In the genomic region with DNA sequence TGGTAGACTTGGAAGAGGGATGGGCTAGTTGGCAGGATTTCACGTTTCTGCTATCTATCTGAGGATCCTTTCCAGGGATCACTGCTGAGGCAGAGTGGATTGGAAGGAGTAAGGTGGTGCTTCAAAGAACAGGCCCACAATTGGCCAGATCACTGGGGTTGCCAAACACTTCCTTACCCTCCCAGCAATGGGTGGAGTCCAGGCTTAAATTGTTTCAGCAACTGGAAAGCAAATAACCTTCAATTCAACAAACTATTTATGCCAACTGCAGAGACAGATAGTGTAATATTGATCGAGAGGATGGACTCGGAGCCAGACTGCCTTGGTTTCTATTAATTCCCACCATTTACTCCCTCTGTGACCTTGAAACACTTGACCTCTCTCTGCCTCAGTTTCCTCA, we compare ENCODE assay signal across 11 cellular contexts. TPM values are rescaled to one million over a fixed set of nuclear protein-coding genes. Genes with fewer than 3 reads are reported as not detected.
A peak's percentile ranks its signal among the peaks of the same experiment; 100 is the strongest.
DNase-seq lines count a peak whose midpoint lies in the region; ATAC-seq and TF ChIP-seq lines count a peak whose summit lies in the region.
"Had no signal": no experiment of that assay in that cellular context is flagged by ENCODE, and none has a peak within 500 bp of the region (broad histone marks: within the 10 kb centered on the region; RNA-seq: fewer than 3 reads in every experiment).

No MANE protein-coding gene starts in this region.

- DNase-seq in activated CD8-positive, alpha-beta memory T cell treated with anti-CD3 and anti-CD28 coated beads, Interleukin-2, amount 10 ng/mL, durations not matched to agents 7 days and 5 days: no peak
- no peak for DNase-seq in activated CD8-positive, alpha-beta memory T cell treated with anti-CD3 and anti-CD28 coated beads, Interleukin-2, amount 50 U/mL, for 4 hours
- DNase-seq in T-helper 2 cell treated with Interferon-gamma antibody and Interleukin-4, amounts not matched to agents 5 μg/mL and 100 μg/mL, for 36 hours (ENCODE audit: low spot score): no peak
- DNase-seq in hepatocyte (ENCODE audit: low spot score) (no peak), stomach (no peak), NCI-H2029 (lab: John Stamatoyannopoulos, UW) (no peak)
- DNase-seq: GDM1, hippocampal formation, NCI-H1694 treated with DMSO at 0.1 percent for 48 hours had no signal

- intact Hi-C loops in stomach (cut with DNase I; ENCODE audit: low total_unique reads): no loop called here

- H3K27ac Mint-ChIP-seq in activated CD8-positive, alpha-beta memory T cell treated with anti-CD3 and anti-CD28 coated beads, Interleukin-2, amount 10 ng/mL, durations not matched to agents 7 days and 5 days: peak overlapping the region; percentile 97
- peak overlapping the region; percentile 96 for H3K27ac Mint-ChIP-seq in T-helper 2 cell treated with Interferon-gamma antibody and Interleukin-4, amounts not matched to agents 5 μg/mL and 100 μg/mL, for 36 hours

- no peaks in the 10 kb centered on the region for H3K9me2 ChIP-seq in hepatocyte (replicated peaks; ENCODE audit: insufficient read depth)

- H3K27ac ChIP-seq in hepatocyte (no peak overlapping the region), stomach (peak overlapping the region; percentile 1 to 93 (median 92))

- no peak for TF ChIP-seq EP300 in stomach (IDR thresholded peaks at IDR 0.05)

- 92% methylated on average over 3 of the region's 3 CpGs for WGBS in hepatocyte (ENCODE audit: low lambda C conversion rate, missing lambda C conversion rate)
- WGBS in stomach, 5 donors: 29 to 63% (median 57%) methylated on average over 3 of the region's 3 CpGs

- H2AFZ ChIP-seq in hepatocyte: no peak overlapping the region

- peaks cover 66% of the 10 kb centered on the region for H3K4me1 Mint-ChIP-seq in activated CD8-positive, alpha-beta memory T cell treated with anti-CD3 and anti-CD28 coated beads, Interleukin-2, amount 10 ng/mL, durations not matched to agents 7 days and 5 days
- H3K4me1 Mint-ChIP-seq in T-helper 2 cell treated with Interferon-gamma antibody and Interleukin-4, amounts not matched to agents 5 μg/mL and 100 μg/mL, for 36 hours (ENCODE audit: low read depth): peaks cover 49% of the 10 kb centered on the region

- TF ChIP-seq POLR2A in stomach (IDR thresholded peaks at IDR 0.05): no peak

- H3K27me3 ChIP-seq in hepatocyte (no peaks in the 10 kb centered on the region), stomach (no peaks in the 10 kb centered on the region)

- H3K79me2 ChIP-seq in hepatocyte: peaks cover 13% of the 10 kb centered on the region

- H3K4me3 Mint-ChIP-seq in activated CD8-positive, alpha-beta memory T cell treated with anti-CD3 and anti-CD28 coated beads, Interleukin-2, amount 10 ng/mL, durations not matched to agents 7 days and 5 days: peak overlapping the region; percentile 95
- peak overlapping the region; percentile 96 for H3K4me3 Mint-ChIP-seq in T-helper 2 cell treated with Interferon-gamma antibody and Interleukin-4, amounts not matched to agents 5 μg/mL and 100 μg/mL, for 36 hours

- peak overlapping the region; percentile 85 for H3K4me2 ChIP-seq in hepatocyte

- TF ChIP-seq CTCF in hepatocyte (IDR thresholded peaks at IDR 0.05; ENCODE audit: poor library complexity) (no peak), stomach (IDR thresholded peaks at IDR 0.05) (no peak)

- peaks cover 41% of the 10 kb centered on the region for H3K36me3 Mint-ChIP-seq in activated CD8-positive, alpha-beta memory T cell treated with anti-CD3 and anti-CD28 coated beads, Interleukin-2, amount 10 ng/mL, durations not matched to agents 7 days and 5 days
- peaks cover 47% of the 10 kb centered on the region for H3K36me3 Mint-ChIP-seq in T-helper 2 cell treated with Interferon-gamma antibody and Interleukin-4, amounts not matched to agents 5 μg/mL and 100 μg/mL, for 36 hours (ENCODE audit: low read depth)

- no peak for ATAC-seq in activated CD8-positive, alpha-beta memory T cell treated with anti-CD3 and anti-CD28 coated beads, Interleukin-2, amount 10 ng/mL, durations not matched to agents 7 days and 5 days
- ATAC-seq in HG03159 (IDR thresholded peaks at IDR 0.05; ENCODE audit: unreplicated experiment): no peak
- no peak for ATAC-seq in GM18861 (IDR thresholded peaks at IDR 0.05; ENCODE audit: unreplicated experiment)

- no peaks in the 10 kb centered on the region for H3K9me3 Mint-ChIP-seq in activated CD8-positive, alpha-beta memory T cell treated with anti-CD3 and anti-CD28 coated beads, Interleukin-2, amount 10 ng/mL, durations not matched to agents 7 days and 5 days (ENCODE audit: low read depth)
- H3K9me3 Mint-ChIP-seq in T-helper 2 cell treated with Interferon-gamma antibody and Interleukin-4, amounts not matched to agents 5 μg/mL and 100 μg/mL, for 36 hours: peaks cover 5% of the 10 kb centered on the region

- H3K4me1 ChIP-seq in hepatocyte (ENCODE audit: insufficient read depth) (peaks cover 17% of the 10 kb centered on the region), stomach (peaks cover 19 to 62% (median 31%) of the 10 kb centered on the region in 4 donors)

- CTCF ChIA-PET in activated CD8-positive, alpha-beta memory T cell treated with anti-CD3 and anti-CD28 coated beads, Interleukin-2, amount 10 ng/mL, durations not matched to agents 7 days and 5 days (lab: Charles Lee): interaction anchor here (1.6 to 1.9 kb wide), 3 partner anchors 17 to 191 kb away, joined by 3 to 16 read pairs (median 5); partner anchors contain the start of genes CHRNE, MED11 and ZMYND15

- no peak overlapping the region for H3K4me3 ChIP-seq in hepatocyte
- peak overlapping the region in 1 of 4 donors; percentile 89 for H3K4me3 ChIP-seq in stomach

- H3K9me3 ChIP-seq in hepatocyte (ENCODE audit: low read depth) (no peaks in the 10 kb centered on the region), stomach (no peaks in the 10 kb centered on the region)

- no peaks in the 10 kb centered on the region for H3K27me3 Mint-ChIP-seq in activated CD8-positive, alpha-beta memory T cell treated with anti-CD3 and anti-CD28 coated beads, Interleukin-2, amount 10 ng/mL, durations not matched to agents 7 days and 5 days
- no peaks in the 10 kb centered on the region for H3K27me3 Mint-ChIP-seq in T-helper 2 cell treated with Interferon-gamma antibody and Interleukin-4, amounts not matched to agents 5 μg/mL and 100 μg/mL, for 36 hours (ENCODE audit: low read depth)

- no peaks in the 10 kb centered on the region for H4K20me1 ChIP-seq in hepatocyte (ENCODE audit: insufficient read depth, poor library complexity, severe bottlenecking)

- H3K36me3 ChIP-seq in hepatocyte (replicated peaks; ENCODE audit: insufficient read depth, low read depth) (no peaks in the 10 kb centered on the region), stomach (peaks cover 11 to 18% (median 18%) of the 10 kb centered on the region in 4 donors)

RNA-seq across cellular contexts. Expression of gene ARRB2, which starts 2.1 kb away (rescaled TPM):
- 100 to 1,000 TPM; 348 to 365 TPM for total RNA-seq in activated CD8-positive, alpha-beta memory T cell treated with anti-CD3 and anti-CD28 coated beads, Interleukin-2, amount 10 ng/mL, durations not matched to agents 7 days and 5 days
- total RNA-seq in hepatocyte (15.3 and 17.4 TPM in 2 replicates), stomach (100 to 1,000 TPM in 1 of 5 donors, 10 to 100 TPM in 4; 18.7 to 157 (median 36.6) TPM)
- polyA plus RNA-seq in hepatocyte (20.0 and 21.1 TPM in 2 replicates), stomach (10 to 100 TPM; 22.2 to 42.6 (median 39.3) TPM)

RNA-seq across cellular contexts. Expression of gene PELP1, which starts 8.6 kb away (rescaled TPM):
- 10 to 100 TPM; 88.5 to 96.9 TPM for total RNA-seq in activated CD8-positive, alpha-beta memory T cell treated with anti-CD3 and anti-CD28 coated beads, Interleukin-2, amount 10 ng/mL, durations not matched to agents 7 days and 5 days
- total RNA-seq in hepatocyte (17.6 and 18.5 TPM in 2 replicates), stomach (10 to 100 TPM in 4 of 5 donors, 1 to 10 TPM in 1; 8.0 to 75.6 (median 22.4) TPM)
- polyA plus RNA-seq in hepatocyte (35.2 and 42.9 TPM in 2 replicates), stomach (10 to 100 TPM; 13.1 to 21.7 (median 21.1) TPM)

RNA-seq across cellular contexts. Expression of gene MED11, which starts 18.7 kb away (rescaled TPM):
- 10 to 100 TPM; 23.6 to 26.1 TPM for total RNA-seq in activated CD8-positive, alpha-beta memory T cell treated with anti-CD3 and anti-CD28 coated beads, Interleukin-2, amount 10 ng/mL, durations not matched to agents 7 days and 5 days
- 36.3 and 36.9 TPM in 2 replicates for total RNA-seq in hepatocyte
- 39.4 and 42.7 TPM in 2 replicates for polyA plus RNA-seq in hepatocyte
- total RNA-seq in stomach: 10 to 100 TPM in 3 of 5 donors, 1 to 10 TPM in 2; 3.8 to 81.7 (median 22.0) TPM
- 10 to 100 TPM; 42.2 to 49.9 (median 42.4) TPM for polyA plus RNA-seq in stomach

RNA-seq across cellular contexts. Expression of gene ZMYND15, which starts 27.1 kb away (rescaled TPM):
- under 1 TPM in 1 of 2 experiments, not detected in 1; 0.12 TPM for total RNA-seq in activated CD8-positive, alpha-beta memory T cell treated with anti-CD3 and anti-CD28 coated beads, Interleukin-2, amount 10 ng/mL, durations not matched to agents 7 days and 5 days
- total RNA-seq in hepatocyte (1.6 and 2.9 TPM in 2 replicates), stomach (1 to 10 TPM in 2 of 5 donors, under 1 TPM in 1, not detected in 2; 0.43 to 3.1 (median 1.5) TPM)
- polyA plus RNA-seq in hepatocyte (4.1 and 4.8 TPM in 2 replicates), stomach (1 to 10 TPM in 2 of 3 donors, not detected in 1; 1.8 to 3.2 TPM)

RNA-seq across cellular contexts. Expression of gene CXCL16, which starts 27.2 kb away (rescaled TPM):
- total RNA-seq in activated CD8-positive, alpha-beta memory T cell treated with anti-CD3 and anti-CD28 coated beads, Interleukin-2, amount 10 ng/mL, durations not matched to agents 7 days and 5 days: under 1 TPM; 0.70 to 0.96 TPM
- total RNA-seq in hepatocyte (38.7 and 39.9 TPM in 2 replicates), stomach (10 to 100 TPM; 17.4 to 47.4 (median 30.9) TPM)
- polyA plus RNA-seq in hepatocyte (73.2 and 82.5 TPM in 2 replicates), stomach (10 to 100 TPM; 13.7 to 37.6 (median 26.6) TPM)
